ENCODE assay signal across 26 cellular contexts in the genomic region with DNA sequence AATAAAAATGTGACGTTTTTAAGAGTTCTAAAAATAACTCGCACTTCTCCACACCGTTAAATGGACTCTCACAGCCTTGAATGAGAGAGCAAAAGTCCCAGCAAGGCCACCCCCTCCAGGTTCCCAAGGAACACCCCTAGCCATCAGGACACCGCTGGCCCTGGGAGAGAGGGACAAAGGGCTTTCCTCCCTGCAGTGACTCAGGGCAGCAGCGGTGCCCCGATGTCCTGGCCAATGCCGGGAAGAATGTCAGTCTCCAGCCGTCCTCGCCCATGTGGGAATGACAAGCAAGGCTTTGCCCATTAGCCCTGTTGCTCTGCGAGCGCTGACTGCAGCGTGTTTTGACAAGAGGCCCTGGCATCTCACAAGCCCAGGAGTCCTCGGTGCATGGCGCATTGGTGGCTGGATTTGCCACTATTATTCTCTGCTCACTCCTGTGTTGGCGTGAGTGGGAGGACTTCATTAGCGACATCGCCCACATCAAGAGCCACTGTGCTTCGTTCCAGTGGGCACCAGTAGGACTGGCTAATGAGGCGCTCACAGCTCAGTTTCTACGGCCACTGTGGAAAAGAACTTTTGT.
"Had no signal": no experiment of that assay in that cellular context is flagged by ENCODE, and none has a peak within 500 bp of the region (broad histone marks: within the 10 kb centered on the region; RNA-seq: fewer than 3 reads in every experiment).

No MANE protein-coding gene starts in this region.

- ATAC-seq: heart right ventricle, left ventricle myocardium superior, WTC11 had no signal

- H3K9me3 ChIP-seq: esophagus squamous epithelium, heart right ventricle, ovary, prostate gland, tibial nerve had no signal

- H3K4me3 ChIP-seq: esophagus squamous epithelium, heart right ventricle, ovary, prostate gland, smooth muscle cell, tibial nerve had no signal

- H3K27ac ChIP-seq: epithelial cell of prostate, esophagus squamous epithelium, heart right ventricle, ovary, prostate gland, tibial nerve had no signal

- DNase-seq: activated CD4-positive, alpha-beta memory T cell treated with anti-CD3 and anti-CD28 coated beads, Interleukin-2, amount 10 ng/mL, durations not matched to agents 7 days and 5 days; activated CD4-positive, alpha-beta T cell treated with anti-CD3 and anti-CD28 coated beads for 1 hour; activated CD4-positive, alpha-beta T cell treated with anti-CD3 and anti-CD28 coated beads, Interleukin-2, amount 10 ng/mL, durations not matched to agents 7 days and 5 days; activated CD8-positive, alpha-beta memory T cell treated with anti-CD3 and anti-CD28 coated beads, Interleukin-2, amount 50 U/mL, for 48 hours; activated gamma-delta T cell; activated naive CD4-positive, alpha-beta T cell treated with anti-CD3 and anti-CD28 coated beads, Interleukin-2, amount 10 ng/mL, durations not matched to agents 7 days and 5 days; activated naive CD8-positive, alpha-beta T cell treated with anti-CD3 and anti-CD28 coated beads, Interleukin-2, amount 10 ng/mL, durations not matched to agents 7 days and 5 days; activated T-cell treated with anti-CD3 and anti-CD28 coated beads, Interleukin-2, amount 50 U/mL, for 24 hours; dermis blood vessel endothelial cell; effector CD4-positive, alpha-beta T cell; esophagus squamous epithelium; foreskin melanocyte; heart right ventricle; kidney glomerular epithelial cell; left ventricle myocardium superior; mammary epithelial cell; ovary; retina; stimulated activated CD4-positive, alpha-beta T cell treated with anti-CD3 and anti-CD28 coated beads, Interleukin-2, amount 100 ng/mL, for 48 hours; stimulated activated naive CD4-positive, alpha-beta T cell treated with Interleukin-2 at 50 U/mL for 16 hours; T-helper 2 cell had no signal

- H3K36me3 ChIP-seq: esophagus squamous epithelium, heart right ventricle, ovary, prostate gland, tibial nerve had no signal

- H3K27me3 ChIP-seq: ovary, tibial nerve had no signal

- H3K4me1 ChIP-seq: esophagus squamous epithelium, heart right ventricle, prostate gland, tibial nerve had no signal
